ENCODE assay signal across 22 cellular contexts in the genomic region with DNA sequence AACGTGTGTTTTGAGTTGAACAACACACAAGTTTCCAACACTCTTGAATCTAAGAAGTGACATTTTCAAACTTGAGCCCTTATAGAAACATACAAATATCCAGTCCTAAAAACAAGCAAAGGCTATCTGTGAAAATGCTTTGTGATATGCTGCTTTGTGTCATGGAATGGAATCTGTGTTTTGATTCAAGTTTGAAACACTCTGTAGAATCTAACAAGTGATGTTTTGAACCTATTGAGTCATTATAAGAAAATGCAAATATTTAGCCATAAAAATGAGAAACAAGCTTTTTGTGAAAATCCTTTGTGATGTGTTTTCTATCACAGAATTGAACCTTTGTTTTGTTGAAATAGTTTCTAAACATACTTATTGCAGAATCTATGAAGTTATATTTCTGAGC.
DNase-seq lines count a peak whose midpoint lies in the region; ATAC-seq, FAIRE-seq and TF ChIP-seq lines count a peak whose summit lies in the region.
"Had no signal": no experiment of that assay in that cellular context is flagged by ENCODE, and none has a peak within 500 bp of the region (broad histone marks: within the 10 kb centered on the region; RNA-seq: fewer than 3 reads in every experiment).

No MANE protein-coding gene starts in this region.

- H3K27ac ChIP-seq in IMR-90 (ENCODE audit: insufficient read depth, low read length) = no peak overlapping the region
- no peak overlapping the region for H3K27ac ChIP-seq in K562 (ENCODE audit: extremely low read depth, low read depth, low read length)
- H3K27ac ChIP-seq: 22Rv1; A549; BLaER1 treated with 17β-estradiol and CSF1 and Interleukin-3, amounts not matched to agents 10 nM and 100 nM; C4-2B had no signal

- no peaks in the 10 kb centered on the region for H3K79me1 ChIP-seq in IMR-90 (ENCODE audit: low read depth in 1 of 2, low read length in 2 of 2)

- no peak overlapping the region for H2BK5ac ChIP-seq in IMR-90 (ENCODE audit: low read depth, low read length, poor library complexity, severe bottlenecking)

- peaks cover 35% of the 10 kb centered on the region for H3K27me3 ChIP-seq in IMR-90 (ENCODE audit: control insufficient read depth, insufficient read depth, low read length)
- H3K27me3 ChIP-seq in K562 (ENCODE audit: control insufficient read depth in 2 of 2, insufficient read depth in 2 of 2, low read length in 2 of 2) = peaks cover 0 to 23% of the 10 kb centered on the region in 2 experiments; a peak in 3 of 5 replicates
- H3K27me3 ChIP-seq: BLaER1 treated with 17β-estradiol and CSF1 and Interleukin-3, amounts not matched to agents 10 nM and 100 nM had no signal

- H4K8ac ChIP-seq in IMR-90 (ENCODE audit: low read depth in 2 of 2, low read length in 2 of 2) = no peak overlapping the region

- no TSS peak for BruUV-seq in IMR-90 (replicated peaks; lab: Mats Ljungman, UMichigan)
- no TSS peak for BruUV-seq in K562 (replicated peaks; lab: Mats Ljungman, UMichigan)

- WGBS in IMR-90 (ENCODE audit: extremely low coverage in 2 of 2, insufficient read length in 1 of 2), 2 experiments = no CpG with 5 or more reads among the region's 1 CpG
- WGBS in K562 (ENCODE audit: insufficient coverage, low coverage, missing lambda C conversion rate) = 0% methylated on average over 1 of the region's 1 CpG

- H4K20me1 ChIP-seq in IMR-90 (ENCODE audit: insufficient read depth, low read length) (no peaks in the 10 kb centered on the region), K562 (replicated peaks; ENCODE audit: control insufficient read depth, insufficient read depth, low read length) (no peaks in the 10 kb centered on the region)
- H4K20me1 ChIP-seq: BLaER1 treated with 17β-estradiol and CSF1 and Interleukin-3, amounts not matched to agents 10 nM and 100 nM had no signal

- H3K4me1 ChIP-seq in IMR-90 (ENCODE audit: control insufficient read depth, insufficient read depth, low read length) (no peaks in the 10 kb centered on the region), K562 (replicated peaks in 1 of 2; ENCODE audit: control insufficient read depth in 2 of 2, insufficient read depth in 2 of 2, low read length in 2 of 2) (peaks cover 0 to 11% of the 10 kb centered on the region in 2 experiments; a peak in 2 of 5 replicates)
- H3K4me1 ChIP-seq: A549; BLaER1 treated with 17β-estradiol and CSF1 and Interleukin-3, amounts not matched to agents 10 nM and 100 nM; Caco-2 had no signal

- no peak overlapping the region for H4K5ac ChIP-seq in IMR-90 (ENCODE audit: low read depth, low read length)

- no peak overlapping the region for H3K4ac ChIP-seq in IMR-90 (ENCODE audit: low read depth, low read length)

- H3K9me3 ChIP-seq in IMR-90 (ENCODE audit: control insufficient read depth, insufficient read depth, low read length) (no peaks in the 10 kb centered on the region), K562 (replicated peaks; ENCODE audit: control insufficient read depth, insufficient read depth, low read depth, low read length) (no peaks in the 10 kb centered on the region)
- H3K9me3 ChIP-seq: A549; BLaER1 treated with 17β-estradiol and CSF1 and Interleukin-3, amounts not matched to agents 10 nM and 100 nM; Caco-2 had no signal

- TF ChIP-seq EP300 in K562 (IDR thresholded peaks at IDR 0.05; ENCODE audit: low read length) = no peak

- CTCF ChIA-PET in IMR-90 (lab: Yijun Ruan, JAX) = interaction anchor here (0.8 kb wide), 1 partner anchor 28 kb away, joined by 3 read pairs; no protein-coding TSS in a partner anchor
- CTCF ChIA-PET in K562 (lab: Yijun Ruan, JAX; ENCODE audit: low intra/inter-chr PET ratio) = no interaction called here

- intact Hi-C loops in IMR-90 (cut with micrococcal nuclease) = no loop called here
- intact Hi-C loops in K562 (cut with micrococcal nuclease) = no loop called here

- no peak overlapping the region for H3K23ac ChIP-seq in IMR-90 (ENCODE audit: low read depth, low read length)

- H3K9ac ChIP-seq in IMR-90 (ENCODE audit: low read depth, low read length) (no peak overlapping the region), K562 (ENCODE audit: insufficient read depth in 1 of 2, low read depth in 2 of 2, low read length in 2 of 2) (no peak overlapping the region)
- H3K9ac ChIP-seq: BLaER1 treated with 17β-estradiol and CSF1 and Interleukin-3, amounts not matched to agents 10 nM and 100 nM had no signal

- dilution Hi-C loops in IMR-90 (cut with HindIII; ENCODE audit: low sequenced_read_pairs, unreplicated experiment) = no loop called here

- no peak overlapping the region for H3K4me3 ChIP-seq in IMR-90 (ENCODE audit: insufficient read depth, low read depth, low read length)
- no peak overlapping the region for H3K4me3 ChIP-seq in K562
- H3K4me3 ChIP-seq in fibroblast of villous mesenchyme (ENCODE audit: low read depth, low read length) = no peak overlapping the region
- H3K4me3 ChIP-seq: A549; BLaER1 treated with 17β-estradiol and CSF1 and Interleukin-3, amounts not matched to agents 10 nM and 100 nM had no signal

- no peak overlapping the region for H2BK120ac ChIP-seq in IMR-90 (ENCODE audit: low read depth, low read length)

- no peak overlapping the region for H3K14ac ChIP-seq in IMR-90 (replicated peaks; ENCODE audit: low read depth, low read length)

- H3K9me1 ChIP-seq in IMR-90 (ENCODE audit: insufficient read depth, low read length) = no peaks in the 10 kb centered on the region
- no peaks in the 10 kb centered on the region for H3K9me1 ChIP-seq in K562 (ENCODE audit: control insufficient read depth, insufficient read depth, low read length)

- ATAC-seq in IMR-90 (ENCODE audit: low read depth) (no peak), K562 (no peak)
- ATAC-seq: A549; CD8-positive, alpha-beta T cell had no signal

- in situ Hi-C loops in IMR-90 (cut with MboI; ENCODE audit: low sequenced_read_pairs) (no loop called here), K562 (cut with MboI) (no loop called here)

- no peak overlapping the region for H2AK5ac ChIP-seq in IMR-90 (ENCODE audit: low read depth, low read length)

- H2BK15ac ChIP-seq in IMR-90 (ENCODE audit: low read depth, low read length) = no peak overlapping the region

- H4K91ac ChIP-seq in IMR-90 (ENCODE audit: insufficient read depth, low read depth, low read length) = no peak overlapping the region

- H2AFZ ChIP-seq in IMR-90 (replicated peaks; ENCODE audit: low read length, poor library complexity) = no peak overlapping the region
- H2AFZ ChIP-seq in K562 (ENCODE audit: low read depth, low read length) = no peak overlapping the region

- H3K4me2 ChIP-seq in IMR-90 (ENCODE audit: low read depth, low read length) (no peak overlapping the region), K562 (ENCODE audit: insufficient read depth, low read length) (no peak overlapping the region)
- H3K4me2 ChIP-seq: A549; BLaER1 treated with 17β-estradiol and CSF1 and Interleukin-3, amounts not matched to agents 10 nM and 100 nM had no signal

- no peak for TF ChIP-seq RAD21 in IMR-90 (IDR thresholded peaks at IDR 0.05; ENCODE audit: low read length)
- TF ChIP-seq RAD21 in K562 (CRISPR knock-in tag; conservative IDR thresholded peaks at IDR 0.05 in 1 of 2, IDR thresholded peaks at IDR 0.05 in 1 of 2) = no peak

- no peak for DNase-seq in IMR-90
- no peak for DNase-seq in K562 (ENCODE audit: extremely low read depth in 1 of 4, low spot score in 3 of 4)
- DNase-seq in fibroblast of villous mesenchyme (ENCODE audit: low read depth) = peak; percentile 42
- DNase-seq in iris pigment epithelial cell (ENCODE audit: low read depth) = peak; percentile 1
- DNase-seq in NCI-H128 (lab: John Stamatoyannopoulos, UW; ENCODE audit: unreplicated experiment) = no peak
- no peak for DNase-seq in iPS-NIHi7 (ENCODE audit: extremely low spot score)
- DNase-seq in cerebellar nuclear complex (lab: John Stamatoyannopoulos, UW) = no peak
- DNase-seq: AML-193; Caco-2; Calu3; CD4-positive, alpha-beta T cell; CD8-positive, alpha-beta T cell; DMS79 treated with DMSO at 0.1 percent for 48 hours; GF-D8 had no signal

- POLR2A ChIA-PET in IMR-90 (lab: Charles Lee; ENCODE audit: unreplicated experiment) = no interaction called here
- POLR2A ChIA-PET in K562 (lab: Yijun Ruan, JAX) = interaction anchor here (0.6 to 8.6 kb wide), 10 partner anchors 9 to 1920 kb away, joined by 3 to 67 read pairs (median 3); no protein-coding TSS in a partner anchor

- no peak overlapping the region for H2AK9ac ChIP-seq in IMR-90 (replicated peaks; ENCODE audit: low read depth, low read length, poor library complexity)

- H3K79me2 ChIP-seq in K562 (ENCODE audit: control insufficient read depth, insufficient read depth, low read length) = no peaks in the 10 kb centered on the region

- H3K56ac ChIP-seq in IMR-90 (ENCODE audit: extremely low read depth, insufficient read depth, low read length) = no peak overlapping the region

- H2BK20ac ChIP-seq in IMR-90 (ENCODE audit: low read depth, low read length) = no peak overlapping the region

- TF ChIP-seq CTCF in IMR-90 (conservative IDR thresholded peaks at IDR 0.05; ENCODE audit: low read depth, low read length) (no peak), K562 (IDR thresholded peaks at IDR 0.05 in 2 of 3, conservative IDR thresholded peaks at IDR 0.05 in 1 of 3; ENCODE audit: insufficient read depth in 2 of 3, low read depth in 1 of 3, low read length in 3 of 3) (no peak), fibroblast of villous mesenchyme (IDR thresholded peaks at IDR 0.05; ENCODE audit: insufficient read depth, low read depth, low read length) (no peak)

- TF ChIP-seq POLR2A in IMR-90 (IDR thresholded peaks at IDR 0.05; ENCODE audit: low read depth, low read length) (no peak), K562 (conservative IDR thresholded peaks at IDR 0.05) (no peak)

- no peak for FAIRE-seq in K562 (lab: Jason Lieb, UNC)
- FAIRE-seq: A549, D721Med, G401.6, GM12891, GM19239 had no signal

- no peaks in the 10 kb centered on the region for H3K36me3 ChIP-seq in IMR-90 (ENCODE audit: control insufficient read depth, insufficient read depth, low read length)
- H3K36me3 ChIP-seq in K562 (ENCODE audit: control insufficient read depth, insufficient read depth, low read length) = no peaks in the 10 kb centered on the region
- H3K36me3 ChIP-seq: BLaER1 treated with 17β-estradiol and CSF1 and Interleukin-3, amounts not matched to agents 10 nM and 100 nM had no signal

- H3K18ac ChIP-seq in IMR-90 (ENCODE audit: low read depth, low read length) = no peak overlapping the region

TF ChIP-seq in IMR-90, 13 proteins besides CTCF, POLR2A, EP300 and RAD21:
- peak; percentile 80 for TF ChIP-seq CEBPB (IDR thresholded peaks at IDR 0.05; ENCODE audit: low read depth, low read length)
- no peak for TF ChIP-seq MAFK (IDR thresholded peaks at IDR 0.05; ENCODE audit: low read depth, low read length)

Comparison
In these comparisons a context has a peak if more than half of its experiments do, and no peak if none do; other contexts are left out.
1. DNase-seq: peak in fibroblast of villous mesenchyme (single experiment) and iris pigment epithelial cell (single experiment); none in IMR-90 (single experiment), K562 (0 of 4), NCI-H128 (single experiment), iPS-NIHi7 (single experiment) and cerebellar nuclear complex (0 of 2).